ENCODE assay signal across 8 cellular contexts in the genomic region with DNA sequence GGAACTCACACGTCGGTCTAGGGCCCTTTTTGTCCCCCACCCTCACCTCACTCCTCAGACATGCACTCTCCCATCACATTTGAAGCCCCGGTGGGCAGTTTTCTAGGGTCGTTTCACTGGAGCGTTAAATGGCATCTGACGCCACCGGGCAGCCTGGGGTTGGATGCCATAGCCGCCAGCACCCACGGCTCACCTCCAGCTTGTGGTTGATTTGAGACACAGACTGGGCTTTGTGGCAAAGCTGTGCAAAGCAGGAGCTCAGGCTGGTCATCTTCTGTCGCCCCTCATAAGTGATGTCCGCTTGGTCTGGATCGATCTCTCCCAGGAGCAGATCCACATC. TPM values are rescaled to one million over a fixed set of nuclear protein-coding genes. Genes with fewer than 3 reads are reported as not detected.
DNase-seq lines count a peak whose midpoint lies in the region; ATAC-seq, FAIRE-seq and TF ChIP-seq lines count a peak whose summit lies in the region.

No MANE protein-coding gene starts in this region.

- H3K36me3 Mint-ChIP-seq in endothelial cell (ENCODE audit: low read depth, unreplicated experiment) (peaks cover 13% of the 10 kb centered on the region), nephron (ENCODE audit: low read depth) (peaks cover 16% of the 10 kb centered on the region)

- no peak for TF ChIP-seq CTCF in endothelial cell (IDR thresholded peaks at IDR 0.05; ENCODE audit: unreplicated experiment)
- TF ChIP-seq CTCF in nephron (IDR thresholded peaks at IDR 0.05; ENCODE audit: unreplicated experiment in 3 of 3), result no peak

- H3K27me3 Mint-ChIP-seq in endothelial cell (ENCODE audit: unreplicated experiment) (peaks cover 1% of the 10 kb centered on the region), nephron (ENCODE audit: low read depth) (no peaks in the 10 kb centered on the region)

- ATAC-seq in HG02970 (IDR thresholded peaks at IDR 0.05; ENCODE audit: low FRiP score, unreplicated experiment), result peak; percentile 5
- no peak for ATAC-seq in GM18873 (IDR thresholded peaks at IDR 0.05; ENCODE audit: low FRiP score, unreplicated experiment)

- H3K27ac Mint-ChIP-seq in endothelial cell (ENCODE audit: unreplicated experiment), result no peak overlapping the region
- peak overlapping the region; percentile 97 to 100 (median 99) for H3K27ac Mint-ChIP-seq in nephron

- no peaks in the 10 kb centered on the region for H3K9me3 Mint-ChIP-seq in endothelial cell (ENCODE audit: unreplicated experiment)
- H3K9me3 Mint-ChIP-seq in nephron, result peaks cover 7% of the 10 kb centered on the region

- DNase-seq in activated gamma-delta T cell treated with Interleukin-2 at 50 U/mL for 16 hours (peak; percentile 12), activated gamma-delta T cell (lab: John Stamatoyannopoulos, UW) (no peak), RCC 7860 (ENCODE audit: low spot score) (peak; percentile 9), endothelial cell (ENCODE audit: low spot score) (no peak)
- DNase-seq in stimulated activated naive CD4-positive, alpha-beta T cell treated with Interleukin-2 at 50 U/mL for 16 hours (lab: John Stamatoyannopoulos, UW), result no peak

- no peak for FAIRE-seq in RCC 7860 (lab: Jason Lieb, UNC)

- H3K4me3 Mint-ChIP-seq in endothelial cell (ENCODE audit: unreplicated experiment) (peak overlapping the region; percentile 98), nephron (peak overlapping the region; percentile 93 to 100 (median 97))

- H3K4me1 Mint-ChIP-seq in endothelial cell (ENCODE audit: unreplicated experiment) (peaks cover 20% of the 10 kb centered on the region), nephron (peaks cover 26% of the 10 kb centered on the region)

RNA-seq across cellular contexts. Expression of gene GOPC, which starts 0.5 kb away (rescaled TPM):
- 31.8 TPM for total RNA-seq in endothelial cell (ENCODE audit: unreplicated experiment)

Comparison
In these comparisons a context has a peak if more than half of its experiments do, and no peak if none do; other contexts are left out.
1. DNase-seq: peak in activated gamma-delta T cell treated with Interleukin-2 at 50 U/mL for 16 hours (single experiment) and RCC 7860 (single experiment); none in activated gamma-delta T cell (single experiment), endothelial cell (single experiment) and stimulated activated naive CD4-positive, alpha-beta T cell treated with Interleukin-2 at 50 U/mL for 16 hours (single experiment).